Comparison of ENCODE assay signal across 26 cellular contexts in genomic region chr11:35842958-35843357, GRCh38.
"Had no signal": no experiment of that assay in that cellular context is flagged by ENCODE, and none has a peak within 500 bp of the region (broad histone marks: within the 10 kb centered on the region; RNA-seq: fewer than 3 reads in every experiment).

No MANE protein-coding gene starts in this region.

- H3K9me3 ChIP-seq: colonic mucosa, esophagus squamous epithelium, gastroesophageal sphincter, left lung, lower lobe of right lung, mucosa of descending colon had no signal

- ATAC-seq: effector memory CD8-positive, alpha-beta T cell; esophagus mucosa; gastroesophageal sphincter; heart left ventricle; left cardiac atrium; left lung; left ventricle myocardium superior; lower lobe of right lung; mucosa of descending colon had no signal

- H3K27ac ChIP-seq: colonic mucosa, epithelial cell of prostate, esophagus squamous epithelium, gastroesophageal sphincter, heart left ventricle, left lung, lower lobe of right lung had no signal

- DNase-seq: colonic mucosa; cortex of kidney; effector CD8-positive, alpha-beta T cell; effector memory CD8-positive, alpha-beta T cell; endodermal cell; erythroblast; esophagus squamous epithelium; foreskin fibroblast; heart left ventricle; hippocampal formation; left cardiac atrium; left lung; left ventricle myocardium superior; lower lobe of right lung; mesenchymal stem cell; mucosa of descending colon; naive B cell had no signal

- FAIRE-seq: endometrium, frontal cortex, islet of Langerhans, keratinocyte had no signal

- H3K4me3 Mint-ChIP-seq: dendritic cell treated with granulocyte-macrophage colony-stimulating factor and Interleukin-4, amounts not matched to agents 40 ng/mL and 50 ng/mL, for 4 days; effector memory CD8-positive, alpha-beta T cell; endodermal cell; mesothelial cell of epicardium; naive B cell had no signal

- H3K4me1 ChIP-seq: colonic mucosa, esophagus squamous epithelium, gastroesophageal sphincter, heart left ventricle, left lung, lower lobe of right lung had no signal

- H3K4me1 Mint-ChIP-seq: endodermal cell, mesothelial cell of epicardium had no signal

- H3K27ac Mint-ChIP-seq: dendritic cell treated with granulocyte-macrophage colony-stimulating factor and Interleukin-4, amounts not matched to agents 40 ng/mL and 50 ng/mL, for 4 days; effector memory CD8-positive, alpha-beta T cell; endodermal cell; mesothelial cell of epicardium had no signal

- H3K36me3 Mint-ChIP-seq: mesothelial cell of epicardium had no signal

- H3K9me3 Mint-ChIP-seq: dendritic cell treated with granulocyte-macrophage colony-stimulating factor and Interleukin-4, amounts not matched to agents 40 ng/mL and 50 ng/mL, for 4 days; effector memory CD8-positive, alpha-beta T cell had no signal

- H3K4me3 ChIP-seq: colonic mucosa, esophagus squamous epithelium, gastroesophageal sphincter, heart left ventricle, left lung, lower lobe of right lung, mucosa of descending colon had no signal

- H3K27me3 ChIP-seq: colonic mucosa, gastroesophageal sphincter, left lung had no signal

- H3K36me3 ChIP-seq: colonic mucosa, esophagus squamous epithelium, gastroesophageal sphincter, heart left ventricle, left lung, lower lobe of right lung had no signal
